8 cellular contexts compared by ENCODE assay signal in genomic region chrX:53321216-53321942, GRCh38. TPM values are rescaled to one million over a fixed set of nuclear protein-coding genes. Genes with fewer than 3 reads are reported as not detected.
DNase-seq lines count a peak whose midpoint lies in the region; ATAC-seq and TF ChIP-seq lines count a peak whose summit lies in the region.

No MANE protein-coding gene starts in this region.

- no peak for ATAC-seq in GM19351 (IDR thresholded peaks at IDR 0.05; ENCODE audit: unreplicated experiment)

- DNase-seq in activated effector memory CD4-positive, alpha-beta T cell treated with anti-CD3 and anti-CD28 coated beads, Interleukin-2, amount 50 U/mL, for 16 hours: peak; percentile 62
- no peak for DNase-seq in activated effector memory CD4-positive, alpha-beta T cell treated with Interleukin-2 at 50 U/mL for 16 hours
- DNase-seq in astrocyte of the spinal cord (ENCODE audit: low read depth, low spot score) (no peak), kidney epithelial cell (ENCODE audit: low read depth) (no peak), iPS-NIHi7 (ENCODE audit: extremely low spot score) (no peak), NOMO-1 treated with DMSO at 0.1 percent for 48 hours (lab: John Stamatoyannopoulos, UW; ENCODE audit: unreplicated experiment) (no peak)

- H3K27ac ChIP-seq in subcutaneous abdominal adipose tissue (ENCODE audit: low read depth, low read length): no peak overlapping the region

- TF ChIP-seq CTCF in astrocyte of the spinal cord (IDR thresholded peaks at IDR 0.05; ENCODE audit: low read depth, low read length) (no peak), kidney epithelial cell (IDR thresholded peaks at IDR 0.05; ENCODE audit: insufficient read depth, low read length, poor library complexity, severe bottlenecking) (no peak)

- peak overlapping the region; percentile 43 for H3K4me3 ChIP-seq in astrocyte of the spinal cord (ENCODE audit: low read depth, low read length)
- peak overlapping the region; percentile 35 for H3K4me3 ChIP-seq in kidney epithelial cell (ENCODE audit: low read depth, low read length)
- H3K4me3 ChIP-seq in subcutaneous abdominal adipose tissue (ENCODE audit: low read depth in 1 of 5, low read length in 5 of 5): peak overlapping the region in 4 of 5 donors; percentile 57 to 71 (median 60)

- H3K9me3 ChIP-seq in subcutaneous abdominal adipose tissue (ENCODE audit: control insufficient read depth in 5 of 5, low read length in 5 of 5): peaks cover 0 to 5% (median 2%) of the 10 kb centered on the region in 5 donors

- in situ Hi-C loops in astrocyte of the spinal cord (cut with HindIII; ENCODE audit: low sequenced_read_pairs): no loop called here

- H3K36me3 ChIP-seq in kidney epithelial cell (ENCODE audit: control insufficient read depth, insufficient read depth, low read length) (no peaks in the 10 kb centered on the region), subcutaneous abdominal adipose tissue (ENCODE audit: control insufficient read depth in 5 of 5, insufficient read depth in 5 of 5, low read length in 5 of 5) (no peaks in the 10 kb centered on the region)

- H3K27me3 ChIP-seq in kidney epithelial cell (ENCODE audit: control insufficient read depth, insufficient read depth, low read length) (peaks cover 60% of the 10 kb centered on the region), subcutaneous abdominal adipose tissue (ENCODE audit: control insufficient read depth in 5 of 5, insufficient read depth in 4 of 5, low read length in 5 of 5) (peaks cover 25 to 69% (median 51%) of the 10 kb centered on the region in 5 donors)

- peaks cover 0 to 31% (median 24%) of the 10 kb centered on the region in 5 donors for H3K4me1 ChIP-seq in subcutaneous abdominal adipose tissue (ENCODE audit: control insufficient read depth in 5 of 5, insufficient read depth in 5 of 5, low read length in 5 of 5)

- peak overlapping the region in 1 of 5 donors; percentile 39 for H3K9ac ChIP-seq in subcutaneous abdominal adipose tissue (ENCODE audit: low read length in 5 of 5)

RNA-seq across cellular contexts. Expression of gene IQSEC2, which starts 40.0 kb away (rescaled TPM):
- total RNA-seq in kidney epithelial cell: 5.4 and 7.2 TPM in 2 replicates
